In the genomic region with DNA sequence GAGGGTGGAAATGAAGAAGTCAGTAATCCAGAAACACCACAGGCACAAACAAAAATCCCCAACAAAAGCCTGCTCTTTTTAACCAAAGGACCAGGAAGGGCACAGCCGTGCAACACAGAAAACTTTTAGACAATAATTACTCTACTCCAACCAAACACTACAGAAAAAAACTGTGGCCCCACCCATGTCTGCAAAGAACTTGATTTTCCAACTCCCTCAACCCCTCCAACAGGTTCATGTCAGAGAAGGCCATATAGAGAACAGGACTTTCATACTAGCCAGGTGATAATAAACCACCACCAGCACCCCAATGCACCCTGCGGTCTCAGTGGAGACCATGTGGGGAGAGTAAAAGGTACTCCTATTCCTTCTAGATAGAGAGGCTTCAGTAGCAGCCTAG, we compare ENCODE assay signal across 20 cellular contexts. TPM values are rescaled to one million over a fixed set of nuclear protein-coding genes. Genes with fewer than 3 reads are reported as not detected.
A peak's percentile ranks its signal among the peaks of the same experiment; 100 is the strongest.
DNase-seq lines count a peak whose midpoint lies in the region; ATAC-seq and TF ChIP-seq lines count a peak whose summit lies in the region.
"Had no signal": no experiment of that assay in that cellular context is flagged by ENCODE, and none has a peak within 500 bp of the region (broad histone marks: within the 10 kb centered on the region; RNA-seq: fewer than 3 reads in every experiment).

No MANE protein-coding gene starts in this region.

- H2BK20ac ChIP-seq in H9 (ENCODE audit: low read depth, low read length, poor library complexity, severe bottlenecking): no peak overlapping the region

- H3K4me3 Mint-ChIP-seq in activated T-cell treated with anti-CD3 and anti-CD28 coated beads, Interleukin-2, amount 50 U/mL, for 72 hours: peak overlapping the region in 1 of 2 donors; percentile 5
- H3K4me3 Mint-ChIP-seq in activated T-helper 17 cell treated with anti-CD3 and anti-CD28 coated beads, Interleukin-2, amount 50 U/mL, for 72 hours: peak overlapping the region; percentile 37
- H3K4me3 Mint-ChIP-seq in immature natural killer cell (no peak overlapping the region), type B pancreatic cell (peak overlapping the region; percentile 10), H9 (no peak overlapping the region)

- H4K20me1 ChIP-seq in H9 (ENCODE audit: control insufficient read depth, insufficient read depth, insufficient read length): no peaks in the 10 kb centered on the region

- no peaks in the 10 kb centered on the region for H3K4me1 ChIP-seq in H9 (ENCODE audit: insufficient read depth, low read length)

- H3K4ac ChIP-seq in H9 (ENCODE audit: low read depth, low read length): no peak overlapping the region

- no peak overlapping the region for H2AFZ ChIP-seq in H9 (ENCODE audit: low read length)
- H2AFZ ChIP-seq: GM23248 had no signal

- H2BK120ac ChIP-seq in H9 (ENCODE audit: low read depth, low read length, poor library complexity, severe bottlenecking): no peak overlapping the region

- no peak overlapping the region for H3K4me2 ChIP-seq in H9 (ENCODE audit: insufficient read depth, insufficient read length, low read length)
- H3K4me2 ChIP-seq: SK-N-SH had no signal

- H3K36me3 Mint-ChIP-seq in activated T-cell treated with anti-CD3 and anti-CD28 coated beads, Interleukin-2, amount 50 U/mL, for 72 hours (ENCODE audit: insufficient read depth in 2 of 2): peaks cover 25 to 51% of the 10 kb centered on the region in 2 donors
- H3K36me3 Mint-ChIP-seq in activated T-helper 17 cell treated with anti-CD3 and anti-CD28 coated beads, Interleukin-2, amount 50 U/mL, for 72 hours (ENCODE audit: low read depth): peaks cover 98% of the 10 kb centered on the region
- peaks cover 8 to 33% (median 26%) of the 10 kb centered on the region in 3 donors for H3K36me3 Mint-ChIP-seq in immature natural killer cell
- H3K36me3 Mint-ChIP-seq in type B pancreatic cell: peaks cover 52% of the 10 kb centered on the region
- peaks cover 50 to 70% (median 69%) of the 10 kb centered on the region in 3 experiments for H3K36me3 Mint-ChIP-seq in H9 (ENCODE audit: insufficient read depth in 1 of 3, low read depth in 3 of 3)

- H3K9me3 Mint-ChIP-seq in activated T-cell treated with anti-CD3 and anti-CD28 coated beads, Interleukin-2, amount 50 U/mL, for 72 hours: peaks cover 0 to 5% of the 10 kb centered on the region in 2 donors
- no peaks in the 10 kb centered on the region for H3K9me3 Mint-ChIP-seq in activated T-helper 17 cell treated with anti-CD3 and anti-CD28 coated beads, Interleukin-2, amount 50 U/mL, for 72 hours
- H3K9me3 Mint-ChIP-seq in immature natural killer cell (no peaks in the 10 kb centered on the region), type B pancreatic cell (peaks cover 21% of the 10 kb centered on the region), H9 (peaks cover 14% of the 10 kb centered on the region in 2 experiments; a peak in 4 of 5 replicates)

- peaks cover 2% of the 10 kb centered on the region for H3K79me1 ChIP-seq in H9 (ENCODE audit: insufficient read depth, low read depth, low read length, poor library complexity, severe bottlenecking)

- no peak overlapping the region for H2BK15ac ChIP-seq in H9 (ENCODE audit: low read depth, low read length)

- no peaks in the 10 kb centered on the region for H3K23me2 ChIP-seq in H9 (ENCODE audit: insufficient read length, low read depth, low read length, poor library complexity, severe bottlenecking)

- no peak overlapping the region for H2BK5ac ChIP-seq in H9 (ENCODE audit: insufficient read length, low read length)

- H3K27ac Mint-ChIP-seq in activated T-cell treated with anti-CD3 and anti-CD28 coated beads, Interleukin-2, amount 50 U/mL, for 72 hours: peak overlapping the region; percentile 73
- peak overlapping the region; percentile 78 for H3K27ac Mint-ChIP-seq in activated T-helper 17 cell treated with anti-CD3 and anti-CD28 coated beads, Interleukin-2, amount 50 U/mL, for 72 hours
- H3K27ac Mint-ChIP-seq in immature natural killer cell (peak overlapping the region in 5 of 6 donors; percentile 9 to 76 (median 35)), type B pancreatic cell (peak overlapping the region; percentile 76), H9 (peak overlapping the region in 1 of 3 experiments; percentile 0; a peak in 2 of 7 replicates)

- H3T11ph ChIP-seq in H9 (ENCODE audit: low read length): no peak overlapping the region

- no peaks in the 10 kb centered on the region for H3K27me3 ChIP-seq in H9 (ENCODE audit: insufficient read depth, low read length)
- H3K27me3 ChIP-seq: uterus had no signal

- DNase-seq in activated T-cell treated with anti-CD3 and anti-CD28 coated beads, Interleukin-2, amount 50 U/mL, for 72 hours: no peak
- DNase-seq in activated T-cell treated with anti-CD3 and anti-CD28 coated beads for 4 hours: no peak
- DNase-seq in immature natural killer cell: no peak
- DNase-seq in type B pancreatic cell (ENCODE audit: extremely low spot score, unreplicated experiment): no peak
- DNase-seq in NCI-H226: no peak
- no peak for DNase-seq in AG08396 (ENCODE audit: low spot score)
- no peak for DNase-seq in H9
- DNase-seq: ACHN; cerebellar nuclear complex; effector CD8-positive, alpha-beta T cell; GF-D8; GM23248; NCI-H1436 treated with DMSO at 0.1 percent for 48 hours; NCI-H2171 treated with DMSO at 0.1 percent for 48 hours; NCI-H69; SK-N-SH; stimulated activated CD4-positive, alpha-beta T cell treated with anti-CD3 and anti-CD28 coated beads, Interleukin-4, amount 100 ng/mL, for 24 hours; uterus had no signal

- no peaks in the 10 kb centered on the region for H3K27me3 Mint-ChIP-seq in activated T-cell treated with anti-CD3 and anti-CD28 coated beads, Interleukin-2, amount 50 U/mL, for 72 hours (ENCODE audit: low read depth)
- H3K27me3 Mint-ChIP-seq in activated T-helper 17 cell treated with anti-CD3 and anti-CD28 coated beads, Interleukin-2, amount 50 U/mL, for 72 hours: no peaks in the 10 kb centered on the region
- H3K27me3 Mint-ChIP-seq in immature natural killer cell (ENCODE audit: low read depth in 3 of 3): peaks cover 1 to 3% (median 2%) of the 10 kb centered on the region in 3 donors
- H3K27me3 Mint-ChIP-seq in type B pancreatic cell: no peaks in the 10 kb centered on the region
- no peaks in the 10 kb centered on the region for H3K27me3 Mint-ChIP-seq in H9 (ENCODE audit: low read depth)

- no peak overlapping the region for H2BK12ac ChIP-seq in H9 (ENCODE audit: insufficient read length, low read depth, low read length)

- H3K23ac ChIP-seq in H9 (ENCODE audit: insufficient read length, low read depth, low read length): no peak overlapping the region

- peaks cover 3% of the 10 kb centered on the region; the same call in 1 of the 2 replicates for H3K79me2 ChIP-seq in H9 (ENCODE audit: insufficient read depth, low read length)

- H4K8ac ChIP-seq in H9 (replicated peaks; ENCODE audit: insufficient read length, low read depth, low read length): no peak overlapping the region

- H3K9ac ChIP-seq in H9 (ENCODE audit: extremely low read depth, insufficient read length, low read length): no peak overlapping the region
- H3K9ac ChIP-seq: GM23248, SK-N-SH had no signal

- no peaks in the 10 kb centered on the region for H3K9me3 ChIP-seq in H9 (ENCODE audit: control insufficient read depth, low read depth, low read length)
- H3K9me3 ChIP-seq: SK-N-SH, uterus had no signal

- H3K56ac ChIP-seq in H9 (ENCODE audit: insufficient read length, low read depth, low read length): no peak overlapping the region

- H3K18ac ChIP-seq in H9 (ENCODE audit: insufficient read length, low read depth, low read length): no peak overlapping the region

- no peak overlapping the region for H3K27ac ChIP-seq in H9 (ENCODE audit: insufficient read length, low read depth, low read length)
- H3K27ac ChIP-seq: GM23248, RWPE1, uterus had no signal

- H2AK5ac ChIP-seq in H9 (ENCODE audit: insufficient read length, low read length): no peak overlapping the region

- no peak overlapping the region for H4K5ac ChIP-seq in H9 (ENCODE audit: insufficient read length, low read depth, low read length)

- no peak for TF ChIP-seq CTCF in type B pancreatic cell (conservative IDR thresholded peaks at IDR 0.05)
- no peak for TF ChIP-seq CTCF in H9 (conservative IDR thresholded peaks at IDR 0.05)

- H3K14ac ChIP-seq in H9 (ENCODE audit: insufficient read depth, low read length): no peak overlapping the region

- no peak for ATAC-seq in activated T-cell treated with anti-CD3 and anti-CD28 coated beads, Interleukin-2, amount 50 U/mL, for 72 hours (replicated peaks in 1 of 2)
- no peak for ATAC-seq in activated T-helper 17 cell treated with anti-CD3 and anti-CD28 coated beads, Interleukin-2, amount 50 U/mL, for 72 hours (replicated peaks)

- no peak overlapping the region for H4K91ac ChIP-seq in H9 (ENCODE audit: insufficient read length, low read depth, low read length)

- no CpG with 5 or more reads among the region's 2 CpGs for WGBS in H9 (ENCODE audit: extremely low coverage, insufficient read length, low lambda C conversion rate)

- peaks cover 48% of the 10 kb centered on the region for H3K4me1 Mint-ChIP-seq in activated T-cell treated with anti-CD3 and anti-CD28 coated beads, Interleukin-2, amount 50 U/mL, for 72 hours (ENCODE audit: low read depth)
- H3K4me1 Mint-ChIP-seq in activated T-helper 17 cell treated with anti-CD3 and anti-CD28 coated beads, Interleukin-2, amount 50 U/mL, for 72 hours: peaks cover 44% of the 10 kb centered on the region
- H3K4me1 Mint-ChIP-seq in immature natural killer cell: peaks cover 56 to 68% of the 10 kb centered on the region in 2 donors
- H3K4me1 Mint-ChIP-seq in type B pancreatic cell (ENCODE audit: unreplicated experiment): peaks cover 14% of the 10 kb centered on the region
- H3K4me1 Mint-ChIP-seq in H9: no peaks in the 10 kb centered on the region

RNA-seq across cellular contexts. Expression of a gene that starts 16.8 kb away (rescaled TPM):
- 10 to 100 TPM; 71.1 to 71.6 TPM for total RNA-seq in activated T-cell treated with anti-CD3 and anti-CD28 coated beads, Interleukin-2, amount 50 U/mL, for 72 hours
- 10 to 100 TPM; 65.8 to 98.7 TPM for total RNA-seq in activated T-helper 17 cell treated with anti-CD3 and anti-CD28 coated beads, Interleukin-2, amount 50 U/mL, for 72 hours
- polyA plus RNA-seq in immature natural killer cell: 10 to 100 TPM; 18.2 to 37.2 (median 19.0) TPM
- total RNA-seq in type B pancreatic cell (ENCODE audit: low replicate concordance) (38.2 and 49.3 TPM in 2 replicates), H9 (2021) (26.4 and 27.2 TPM in 2 replicates)

RNA-seq across cellular contexts. Expression of a gene that starts 57.5 kb away (rescaled TPM):
- total RNA-seq in activated T-cell treated with anti-CD3 and anti-CD28 coated beads, Interleukin-2, amount 50 U/mL, for 72 hours: 10 to 100 TPM; 33.7 to 36.9 TPM
- 10 to 100 TPM; 21.3 to 27.1 TPM for total RNA-seq in activated T-helper 17 cell treated with anti-CD3 and anti-CD28 coated beads, Interleukin-2, amount 50 U/mL, for 72 hours
- polyA plus RNA-seq in immature natural killer cell: 10 to 100 TPM in 2 of 3 donors, 1 to 10 TPM in 1; 6.8 to 15.4 (median 14.8) TPM
- total RNA-seq in type B pancreatic cell (ENCODE audit: low replicate concordance) (47.3 and 54.9 TPM in 2 replicates), H9 (2021) (57.7 and 71.1 TPM in 2 replicates)

Comparison
In these comparisons a context has a peak if more than half of its experiments do, and no peak if none do; other contexts are left out.
1. H3K4me3 Mint-ChIP-seq: peak in activated T-helper 17 cell treated with anti-CD3 and anti-CD28 coated beads, Interleukin-2, amount 50 U/mL, for 72 hours (single experiment) and type B pancreatic cell (single experiment); none in immature natural killer cell (0 of 5) and H9 (0 of 2).